ENCODE assay signal across 25 cellular contexts in genomic region chr1:49185455-49185980, GRCh38.
"Had no signal": no experiment of that assay in that cellular context is flagged by ENCODE, and none has a peak within 500 bp of the region (broad histone marks: within the 10 kb centered on the region; RNA-seq: fewer than 3 reads in every experiment).

No MANE protein-coding gene starts in this region.

- H3K79me2 ChIP-seq: parathyroid adenoma had no signal

- ATAC-seq: naive thymus-derived CD8-positive, alpha-beta T cell; natural killer cell treated with Interleukin-12 subunit alpha and Interleukin-12 subunit beta and Interleukin-15 and Interleukin-18, amount 100 ng/mL, for 72 hours; psoas muscle; right cardiac atrium; right lobe of liver; stimulated activated effector memory CD8-positive, alpha-beta T cell treated with anti-CD3 and anti-CD28 coated beads, Interleukin-12 subunit alpha, Interleukin-12 subunit beta, amount 100 ng/mL, for 72 hours; stimulated activated naive B cell treated with anti-CD40 and anti-IgM and Interleukin-4, amounts not matched to agents 10 μg/mL and 1 μg/mL and 100 μg/mL, for 72 hours; upper lobe of right lung had no signal

- H3K9me3 ChIP-seq: neutrophil, ovary, psoas muscle, right lobe of liver, sigmoid colon, suprapubic skin, testis, tibial artery, transverse colon, upper lobe of right lung, uterus had no signal

- H3K4me1 ChIP-seq: parathyroid adenoma, psoas muscle, right lobe of liver, sigmoid colon, stomach, suprapubic skin, testis, tibial artery, transverse colon, upper lobe of right lung, uterus had no signal

- H3K27me3 ChIP-seq: neutrophil, ovary, right lobe of liver, sigmoid colon, stomach, suprapubic skin, testis, tibial artery, transverse colon, upper lobe of right lung, uterus had no signal

- H3K27ac ChIP-seq: neutrophil, ovary, parathyroid adenoma, psoas muscle, right lobe of liver, sigmoid colon, stomach, suprapubic skin, testis, tibial artery, transverse colon, upper lobe of right lung, uterus had no signal

- H2AFZ ChIP-seq: parathyroid adenoma had no signal

- H3K9ac ChIP-seq: parathyroid adenoma had no signal

- H3K4me3 ChIP-seq: ovary, psoas muscle, right lobe of liver, sigmoid colon, stomach, suprapubic skin, testis, tibial artery, transverse colon, upper lobe of right lung, uterus had no signal

- DNase-seq: naive thymus-derived CD8-positive, alpha-beta T cell; nephron progenitor cell; ovary; psoas muscle; right cardiac atrium; right lobe of liver; sigmoid colon; small intestine; stimulated activated CD4-positive, alpha-beta T cell treated with anti-CD3 and anti-CD28 coated beads, Interleukin-15, amount 100 ng/mL, for 24 hours; stimulated activated CD4-positive, alpha-beta T cell treated with anti-CD3 and anti-CD28 coated beads, Interleukin-2, amount 100 ng/mL, for 24 hours; stimulated activated CD4-positive, alpha-beta T cell treated with anti-CD3 and anti-CD28 coated beads, Interleukin-2, amount 100 ng/mL, for 48 hours; stimulated activated CD4-positive, alpha-beta T cell treated with anti-CD3 and anti-CD28 coated beads, Interleukin-4, amount 100 ng/mL, for 24 hours; stimulated activated naive B cell treated with anti-CD40 and anti-IgM and Interleukin-4, amounts not matched to agents 10 μg/mL and 1 μg/mL and 100 μg/mL, for 72 hours; stimulated activated naive CD4-positive, alpha-beta T cell treated with Interleukin-2 at 50 U/mL for 16 hours; stomach; testis; tibial artery; transverse colon; upper lobe of right lung; uterus had no signal

- H3K36me3 ChIP-seq: neutrophil, ovary, right lobe of liver, sigmoid colon, stomach, suprapubic skin, tibial artery, transverse colon, upper lobe of right lung, uterus had no signal
